ENCODE assay signal across 8 cellular contexts in genomic region chr10:931326-932318, GRCh38.
DNase-seq lines count a peak whose midpoint lies in the region; ATAC-seq and TF ChIP-seq lines count a peak whose summit lies in the region.

Gene LARP4B, minus strand, starts transcription at chr10:931705. Its CDS starts 45,984 bp downstream, at chr10:885721.

- H3K27ac ChIP-seq in C4-2B = peak within 1 kb of the TSS; percentile 91

- ATAC-seq in GM19395 (IDR thresholded peaks at IDR 0.05; ENCODE audit: unreplicated experiment) (peak; percentile 90), HG03558 (IDR thresholded peaks at IDR 0.05; ENCODE audit: extremely low read depth, unreplicated experiment) (peak; percentile 88)

- DNase-seq in NCI-H748 (lab: John Stamatoyannopoulos, UW; ENCODE audit: unreplicated experiment) (peak; percentile 94), cortex of kidney (lab: John Stamatoyannopoulos, UW) (peak; percentile 71), left kidney (ENCODE audit: low read depth, low spot score) (peak; percentile 99)
- peak; percentile 94 for DNase-seq in activated CD4-positive, alpha-beta T cell treated with anti-CD3 and anti-CD28 coated beads, Interleukin-2, amount 50 U/mL, for 1 hour
- DNase-seq in stimulated activated CD4-positive, alpha-beta T cell treated with anti-CD3 and anti-CD28 coated beads, Interleukin-1b, Interleukin-23, amount 100 ng/mL, for 48 hours = peak; percentile 97

- TF ChIP-seq CTCF in C4-2B (conservative IDR thresholded peaks at IDR 0.05) = no peak

Comparison
In these comparisons a context has a peak if more than half of its experiments do, and no peak if none do; other contexts are left out.
1. Peak in every context shown above with its lines: DNase-seq, ATAC-seq and H3K27ac ChIP-seq.